1 cellular context compared by ENCODE assay signal in the genomic region with DNA sequence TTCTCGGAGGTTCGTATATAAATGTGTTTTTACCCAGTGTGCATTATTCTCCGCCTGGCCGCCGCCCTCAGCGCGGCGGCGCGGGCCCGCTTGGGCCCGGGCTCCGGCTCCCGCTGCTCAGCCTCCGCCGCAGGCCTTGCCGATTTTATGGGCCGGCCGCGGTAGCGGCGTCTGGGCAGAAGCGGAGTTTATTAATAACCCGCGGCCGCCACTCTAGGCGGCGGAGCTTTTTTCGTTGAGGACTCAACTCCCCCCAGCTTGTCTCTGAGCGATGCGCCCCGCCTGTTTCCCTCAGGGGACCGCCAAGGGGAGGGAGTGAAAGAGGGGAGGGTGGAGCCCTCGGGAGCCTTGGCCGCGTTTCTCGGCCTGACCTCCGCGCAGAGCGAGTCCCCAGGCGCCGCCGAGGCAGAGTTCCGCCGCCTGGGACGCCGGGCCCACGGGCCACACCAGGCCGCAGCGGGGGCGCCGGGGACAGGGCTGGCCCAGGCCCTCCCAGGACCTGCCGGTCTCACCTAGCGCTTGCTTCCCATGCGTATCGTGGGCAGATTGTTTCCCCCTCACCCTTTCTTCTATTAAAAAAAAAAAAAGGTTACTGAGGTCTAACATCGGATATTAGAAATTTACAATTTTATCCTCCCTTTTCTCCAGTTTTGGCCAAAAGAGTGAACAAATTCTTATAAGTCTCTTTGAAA.
TF ChIP-seq lines count a peak whose summit lies in the region.

No MANE protein-coding gene starts in this region.

TF ChIP-seq in K562, 482 proteins besides CTCF, POLR2A, EP300 and RAD21 (continued from another document and continues in another):
- TF ChIP-seq, protein P1, sequence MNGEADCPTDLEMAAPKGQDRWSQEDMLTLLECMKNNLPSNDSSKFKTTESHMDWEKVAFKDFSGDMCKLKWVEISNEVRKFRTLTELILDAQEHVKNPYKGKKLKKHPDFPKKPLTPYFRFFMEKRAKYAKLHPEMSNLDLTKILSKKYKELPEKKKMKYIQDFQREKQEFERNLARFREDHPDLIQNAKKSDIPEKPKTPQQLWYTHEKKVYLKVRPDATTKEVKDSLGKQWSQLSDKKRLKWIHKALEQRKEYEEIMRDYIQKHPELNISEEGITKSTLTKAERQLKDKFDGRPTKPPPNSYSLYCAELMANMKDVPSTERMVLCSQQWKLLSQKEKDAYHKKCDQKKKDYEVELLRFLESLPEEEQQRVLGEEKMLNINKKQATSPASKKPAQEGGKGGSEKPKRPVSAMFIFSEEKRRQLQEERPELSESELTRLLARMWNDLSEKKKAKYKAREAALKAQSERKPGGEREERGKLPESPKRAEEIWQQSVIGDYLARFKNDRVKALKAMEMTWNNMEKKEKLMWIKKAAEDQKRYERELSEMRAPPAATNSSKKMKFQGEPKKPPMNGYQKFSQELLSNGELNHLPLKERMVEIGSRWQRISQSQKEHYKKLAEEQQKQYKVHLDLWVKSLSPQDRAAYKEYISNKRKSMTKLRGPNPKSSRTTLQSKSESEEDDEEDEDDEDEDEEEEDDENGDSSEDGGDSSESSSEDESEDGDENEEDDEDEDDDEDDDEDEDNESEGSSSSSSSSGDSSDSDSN (IDR thresholded peaks at IDR 0.05; ENCODE audit: borderline replicate concordance in 1 of 2, low read depth in 2 of 2, low read length in 2 of 2): peak; percentile 86 to 95; a peak in 2 of 4 replicates
- TF ChIP-seq, protein P2, sequence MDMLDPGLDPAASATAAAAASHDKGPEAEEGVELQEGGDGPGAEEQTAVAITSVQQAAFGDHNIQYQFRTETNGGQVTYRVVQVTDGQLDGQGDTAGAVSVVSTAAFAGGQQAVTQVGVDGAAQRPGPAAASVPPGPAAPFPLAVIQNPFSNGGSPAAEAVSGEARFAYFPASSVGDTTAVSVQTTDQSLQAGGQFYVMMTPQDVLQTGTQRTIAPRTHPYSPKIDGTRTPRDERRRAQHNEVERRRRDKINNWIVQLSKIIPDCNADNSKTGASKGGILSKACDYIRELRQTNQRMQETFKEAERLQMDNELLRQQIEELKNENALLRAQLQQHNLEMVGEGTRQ (CRISPR knock-in tag; IDR thresholded peaks at IDR 0.05): no peak
- peak; percentile 90 for TF ChIP-seq RB1 (IDR thresholded peaks at IDR 0.05; ENCODE audit: low read depth)
- TF ChIP-seq RBM22 (IDR thresholded peaks at IDR 0.05; ENCODE audit: low read depth, low read length, poor library complexity, severe bottlenecking): peak; percentile 97
- TF ChIP-seq, protein P3, sequence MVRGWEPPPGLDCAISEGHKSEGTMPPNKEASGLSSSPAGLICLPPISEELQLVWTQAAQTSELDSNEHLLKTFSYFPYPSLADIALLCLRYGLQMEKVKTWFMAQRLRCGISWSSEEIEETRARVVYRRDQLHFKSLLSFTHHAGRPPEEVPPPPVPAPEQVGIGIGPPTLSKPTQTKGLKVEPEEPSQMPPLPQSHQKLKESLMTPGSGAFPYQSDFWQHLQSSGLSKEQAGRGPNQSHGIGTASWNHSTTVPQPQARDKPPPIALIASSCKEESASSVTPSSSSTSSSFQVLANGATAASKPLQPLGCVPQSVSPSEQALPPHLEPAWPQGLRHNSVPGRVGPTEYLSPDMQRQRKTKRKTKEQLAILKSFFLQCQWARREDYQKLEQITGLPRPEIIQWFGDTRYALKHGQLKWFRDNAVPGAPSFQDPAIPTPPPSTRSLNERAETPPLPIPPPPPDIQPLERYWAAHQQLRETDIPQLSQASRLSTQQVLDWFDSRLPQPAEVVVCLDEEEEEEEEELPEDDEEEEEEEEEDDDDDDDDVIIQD (CRISPR knock-in tag; IDR thresholded peaks at IDR 0.05): no peak
- TF ChIP-seq, protein P4, sequence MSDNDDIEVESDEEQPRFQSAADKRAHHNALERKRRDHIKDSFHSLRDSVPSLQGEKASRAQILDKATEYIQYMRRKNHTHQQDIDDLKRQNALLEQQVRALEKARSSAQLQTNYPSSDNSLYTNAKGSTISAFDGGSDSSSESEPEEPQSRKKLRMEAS (CRISPR knock-in tag; IDR thresholded peaks at IDR 0.05): peak; percentile 45; the same call in 1 of the 2 replicates
- no peak for TF ChIP-seq RBM15 (IDR thresholded peaks at IDR 0.05; ENCODE audit: insufficient read depth, low read length)
- TF ChIP-seq L3MBTL2 (IDR thresholded peaks at IDR 0.05): peak; percentile 53
- TF ChIP-seq CTBP1 (IDR thresholded peaks at IDR 0.05; ENCODE audit: borderline replicate concordance): 0 out of 2 replicates have a peak, but pooled peaks have one; percentile 6
- 0 out of 2 replicates have a peak, but pooled peaks have one; percentile 6 for TF ChIP-seq DMBX1 (CRISPR knock-in tag; IDR thresholded peaks at IDR 0.05; ENCODE audit: borderline replicate concordance)
- TF ChIP-seq, protein P5, sequence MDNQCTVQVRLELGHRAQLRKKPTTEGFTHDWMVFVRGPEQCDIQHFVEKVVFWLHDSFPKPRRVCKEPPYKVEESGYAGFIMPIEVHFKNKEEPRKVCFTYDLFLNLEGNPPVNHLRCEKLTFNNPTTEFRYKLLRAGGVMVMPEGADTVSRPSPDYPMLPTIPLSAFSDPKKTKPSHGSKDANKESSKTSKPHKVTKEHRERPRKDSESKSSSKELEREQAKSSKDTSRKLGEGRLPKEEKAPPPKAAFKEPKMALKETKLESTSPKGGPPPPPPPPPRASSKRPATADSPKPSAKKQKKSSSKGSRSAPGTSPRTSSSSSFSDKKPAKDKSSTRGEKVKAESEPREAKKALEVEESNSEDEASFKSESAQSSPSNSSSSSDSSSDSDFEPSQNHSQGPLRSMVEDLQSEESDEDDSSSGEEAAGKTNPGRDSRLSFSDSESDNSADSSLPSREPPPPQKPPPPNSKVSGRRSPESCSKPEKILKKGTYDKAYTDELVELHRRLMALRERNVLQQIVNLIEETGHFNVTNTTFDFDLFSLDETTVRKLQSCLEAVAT (IDR thresholded peaks at IDR 0.05): 0 out of 4 replicates have a peak, but pooled peaks of 1 of the 2 experiments have one; percentile 25
- TF ChIP-seq, protein P6, sequence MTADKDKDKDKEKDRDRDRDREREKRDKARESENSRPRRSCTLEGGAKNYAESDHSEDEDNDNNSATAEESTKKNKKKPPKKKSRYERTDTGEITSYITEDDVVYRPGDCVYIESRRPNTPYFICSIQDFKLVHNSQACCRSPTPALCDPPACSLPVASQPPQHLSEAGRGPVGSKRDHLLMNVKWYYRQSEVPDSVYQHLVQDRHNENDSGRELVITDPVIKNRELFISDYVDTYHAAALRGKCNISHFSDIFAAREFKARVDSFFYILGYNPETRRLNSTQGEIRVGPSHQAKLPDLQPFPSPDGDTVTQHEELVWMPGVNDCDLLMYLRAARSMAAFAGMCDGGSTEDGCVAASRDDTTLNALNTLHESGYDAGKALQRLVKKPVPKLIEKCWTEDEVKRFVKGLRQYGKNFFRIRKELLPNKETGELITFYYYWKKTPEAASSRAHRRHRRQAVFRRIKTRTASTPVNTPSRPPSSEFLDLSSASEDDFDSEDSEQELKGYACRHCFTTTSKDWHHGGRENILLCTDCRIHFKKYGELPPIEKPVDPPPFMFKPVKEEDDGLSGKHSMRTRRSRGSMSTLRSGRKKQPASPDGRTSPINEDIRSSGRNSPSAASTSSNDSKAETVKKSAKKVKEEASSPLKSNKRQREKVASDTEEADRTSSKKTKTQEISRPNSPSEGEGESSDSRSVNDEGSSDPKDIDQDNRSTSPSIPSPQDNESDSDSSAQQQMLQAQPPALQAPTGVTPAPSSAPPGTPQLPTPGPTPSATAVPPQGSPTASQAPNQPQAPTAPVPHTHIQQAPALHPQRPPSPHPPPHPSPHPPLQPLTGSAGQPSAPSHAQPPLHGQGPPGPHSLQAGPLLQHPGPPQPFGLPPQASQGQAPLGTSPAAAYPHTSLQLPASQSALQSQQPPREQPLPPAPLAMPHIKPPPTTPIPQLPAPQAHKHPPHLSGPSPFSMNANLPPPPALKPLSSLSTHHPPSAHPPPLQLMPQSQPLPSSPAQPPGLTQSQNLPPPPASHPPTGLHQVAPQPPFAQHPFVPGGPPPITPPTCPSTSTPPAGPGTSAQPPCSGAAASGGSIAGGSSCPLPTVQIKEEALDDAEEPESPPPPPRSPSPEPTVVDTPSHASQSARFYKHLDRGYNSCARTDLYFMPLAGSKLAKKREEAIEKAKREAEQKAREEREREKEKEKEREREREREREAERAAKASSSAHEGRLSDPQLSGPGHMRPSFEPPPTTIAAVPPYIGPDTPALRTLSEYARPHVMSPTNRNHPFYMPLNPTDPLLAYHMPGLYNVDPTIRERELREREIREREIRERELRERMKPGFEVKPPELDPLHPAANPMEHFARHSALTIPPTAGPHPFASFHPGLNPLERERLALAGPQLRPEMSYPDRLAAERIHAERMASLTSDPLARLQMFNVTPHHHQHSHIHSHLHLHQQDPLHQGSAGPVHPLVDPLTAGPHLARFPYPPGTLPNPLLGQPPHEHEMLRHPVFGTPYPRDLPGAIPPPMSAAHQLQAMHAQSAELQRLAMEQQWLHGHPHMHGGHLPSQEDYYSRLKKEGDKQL (CRISPR knock-in tag; IDR thresholded peaks at IDR 0.05; ENCODE audit: borderline replicate concordance): no peak
- no peak for TF ChIP-seq EP400 (IDR thresholded peaks at IDR 0.05)
- no peak for TF ChIP-seq STAT5B (CRISPR knock-in tag; IDR thresholded peaks at IDR 0.05)
- peak; percentile 83; the same call in 1 of the 2 replicates for TF ChIP-seq CBX1 (IDR thresholded peaks at IDR 0.05; ENCODE audit: low read depth)
- TF ChIP-seq ELF1 (tag; IDR thresholded peaks at IDR 0.05): no peak
- TF ChIP-seq SAFB2 (IDR thresholded peaks at IDR 0.05; ENCODE audit: borderline replicate concordance, low read depth, low read length, severe bottlenecking): no peak
- no peak for TF ChIP-seq SP2 (IDR thresholded peaks at IDR 0.05; ENCODE audit: extremely low read depth, low read depth, low read length, poor library complexity, severe bottlenecking)
- no peak for TF ChIP-seq HDAC2 (IDR thresholded peaks at IDR 0.05)
- TF ChIP-seq NFXL1 (CRISPR knock-in tag; IDR thresholded peaks at IDR 0.05): no peak
- no peak for TF ChIP-seq ZNF696 (CRISPR knock-in tag; conservative IDR thresholded peaks at IDR 0.05)
- TF ChIP-seq, protein P7, sequence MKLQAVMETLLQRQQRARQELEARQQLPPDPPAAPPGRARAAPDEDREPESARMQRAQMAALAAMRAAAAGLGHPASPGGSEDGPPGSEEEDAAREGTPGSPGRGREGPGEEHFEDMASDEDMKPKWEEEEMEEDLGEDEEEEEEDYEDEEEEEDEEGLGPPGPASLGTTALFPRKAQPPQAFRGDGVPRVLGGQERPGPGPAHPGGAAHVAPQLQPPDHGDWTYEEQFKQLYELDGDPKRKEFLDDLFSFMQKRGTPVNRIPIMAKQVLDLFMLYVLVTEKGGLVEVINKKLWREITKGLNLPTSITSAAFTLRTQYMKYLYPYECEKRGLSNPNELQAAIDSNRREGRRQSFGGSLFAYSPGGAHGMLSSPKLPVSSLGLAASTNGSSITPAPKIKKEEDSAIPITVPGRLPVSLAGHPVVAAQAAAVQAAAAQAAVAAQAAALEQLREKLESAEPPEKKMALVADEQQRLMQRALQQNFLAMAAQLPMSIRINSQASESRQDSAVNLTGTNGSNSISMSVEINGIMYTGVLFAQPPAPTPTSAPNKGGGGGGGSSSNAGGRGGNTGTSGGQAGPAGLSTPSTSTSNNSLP (IDR thresholded peaks at IDR 0.05; ENCODE audit: borderline replicate concordance, low read depth, low read length): no peak
- TF ChIP-seq POLR2AphosphoS5 (IDR thresholded peaks at IDR 0.05; ENCODE audit: control insufficient read depth, insufficient read depth, low read depth, low read length): peak; percentile 96
- peak; percentile 85 for TF ChIP-seq GTF2A2 (tag; IDR thresholded peaks at IDR 0.05)
- TF ChIP-seq HEY1 (CRISPR knock-in tag; IDR thresholded peaks at IDR 0.05; ENCODE audit: borderline replicate concordance): no peak
- peak; percentile 53; the same call in 1 of the 2 replicates for TF ChIP-seq FOXP1 (CRISPR knock-in tag; IDR thresholded peaks at IDR 0.05)
- no peak for TF ChIP-seq TEAD4 (IDR thresholded peaks at IDR 0.05; ENCODE audit: low read length)
- 0 out of 2 replicates have a peak, but pooled peaks have one; percentile 25 for TF ChIP-seq TEAD4 (CRISPR knock-in tag; IDR thresholded peaks at IDR 0.05; ENCODE audit: borderline replicate concordance)
- peak; percentile 43; the same call in 1 of the 2 replicates for TF ChIP-seq ZNF274 (IDR thresholded peaks at IDR 0.05; ENCODE audit: borderline replicate concordance, low read depth, low read length)
- TF ChIP-seq, protein P8, sequence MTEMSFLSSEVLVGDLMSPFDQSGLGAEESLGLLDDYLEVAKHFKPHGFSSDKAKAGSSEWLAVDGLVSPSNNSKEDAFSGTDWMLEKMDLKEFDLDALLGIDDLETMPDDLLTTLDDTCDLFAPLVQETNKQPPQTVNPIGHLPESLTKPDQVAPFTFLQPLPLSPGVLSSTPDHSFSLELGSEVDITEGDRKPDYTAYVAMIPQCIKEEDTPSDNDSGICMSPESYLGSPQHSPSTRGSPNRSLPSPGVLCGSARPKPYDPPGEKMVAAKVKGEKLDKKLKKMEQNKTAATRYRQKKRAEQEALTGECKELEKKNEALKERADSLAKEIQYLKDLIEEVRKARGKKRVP (CRISPR knock-in tag; IDR thresholded peaks at IDR 0.05): 0 out of 2 replicates have a peak, but pooled peaks have one; percentile 17
- TF ChIP-seq IFI16 (CRISPR knock-in tag; IDR thresholded peaks at IDR 0.05): no peak
- 0 out of 2 replicates have a peak, but pooled peaks have one; percentile 29 for TF ChIP-seq HSF4 (CRISPR knock-in tag; IDR thresholded peaks at IDR 0.05; ENCODE audit: borderline replicate concordance)
- no peak for TF ChIP-seq ZBED1 (IDR thresholded peaks at IDR 0.05)
- no peak for TF ChIP-seq NFYB (IDR thresholded peaks at IDR 0.05; ENCODE audit: extremely low read depth, insufficient read length)
- TF ChIP-seq JUNB (CRISPR knock-in tag; conservative IDR thresholded peaks at IDR 0.05): no peak
- TF ChIP-seq SAP30 (IDR thresholded peaks at IDR 0.05; ENCODE audit: borderline replicate concordance, insufficient read depth, low read depth, low read length, poor library complexity, severe bottlenecking): peak; percentile 51
- no peak for TF ChIP-seq TEAD2 (tag; IDR thresholded peaks at IDR 0.05)
- TF ChIP-seq ZNF239 (CRISPR knock-in tag; IDR thresholded peaks at IDR 0.05): no peak
- peak; percentile 61 for TF ChIP-seq CXXC5 (CRISPR knock-in tag; IDR thresholded peaks at IDR 0.05)
- no peak for TF ChIP-seq TCF3 (CRISPR knock-in tag; IDR thresholded peaks at IDR 0.05)
- TF ChIP-seq, protein P9, sequence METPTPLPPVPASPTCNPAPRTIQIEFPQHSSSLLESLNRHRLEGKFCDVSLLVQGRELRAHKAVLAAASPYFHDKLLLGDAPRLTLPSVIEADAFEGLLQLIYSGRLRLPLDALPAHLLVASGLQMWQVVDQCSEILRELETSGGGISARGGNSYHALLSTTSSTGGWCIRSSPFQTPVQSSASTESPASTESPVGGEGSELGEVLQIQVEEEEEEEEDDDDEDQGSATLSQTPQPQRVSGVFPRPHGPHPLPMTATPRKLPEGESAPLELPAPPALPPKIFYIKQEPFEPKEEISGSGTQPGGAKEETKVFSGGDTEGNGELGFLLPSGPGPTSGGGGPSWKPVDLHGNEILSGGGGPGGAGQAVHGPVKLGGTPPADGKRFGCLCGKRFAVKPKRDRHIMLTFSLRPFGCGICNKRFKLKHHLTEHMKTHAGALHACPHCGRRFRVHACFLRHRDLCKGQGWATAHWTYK (CRISPR knock-in tag; IDR thresholded peaks at IDR 0.05): 0 out of 2 replicates have a peak, but pooled peaks have one; percentile 39
